25 cellular contexts compared by ENCODE assay signal in genomic region chr7:99729501-99730261, GRCh38. TPM values are rescaled to one million over a fixed set of nuclear protein-coding genes. Genes with fewer than 3 reads are reported as not detected.
DNase-seq lines count a peak whose midpoint lies in the region; ATAC-seq, FAIRE-seq and TF ChIP-seq lines count a peak whose summit lies in the region.
"Had no signal": no experiment of that assay in that cellular context is flagged by ENCODE, and none has a peak within 500 bp of the region (broad histone marks: within the 10 kb centered on the region; RNA-seq: fewer than 3 reads in every experiment).

No MANE protein-coding gene starts in this region.

- no peaks in the 10 kb centered on the region for H3K27me3 Mint-ChIP-seq in activated T-helper 2 cell treated with anti-CD3 and anti-CD28 coated beads, Interferon-gamma antibody, Interleukin-2, Interleukin-4, amounts not matched to agents 10 μg/mL and 5 μg/mL and 100 μg/mL, durations not matched to agents 14 hours and 24 hours and 36 hours (ENCODE audit: low read depth)
- H3K27me3 Mint-ChIP-seq: activated CD4-positive, alpha-beta T cell treated with anti-CD3 and anti-CD28 coated beads, Interleukin-2, amount 10 ng/mL, durations not matched to agents 24 days and 14 days; activated naive CD8-positive, alpha-beta T cell; CD4-positive, alpha-beta memory T cell had no signal

- peak in 1 of 2 experiments; percentile 76 for TF ChIP-seq EP300 in HepG2 (IDR thresholded peaks at IDR 0.05; ENCODE audit: low read depth in 2 of 2, low read length in 2 of 2)
- peak; percentile 34; the same call in 1 of the 2 replicates for TF ChIP-seq EP300 in HepG2 (CRISPR knock-in tag; IDR thresholded peaks at IDR 0.05; ENCODE audit: borderline replicate concordance)

- H3K27me3 ChIP-seq in HepG2 (ENCODE audit: control insufficient read depth in 1 of 2, insufficient read depth in 2 of 2, low read length in 2 of 2) = no peaks in the 10 kb centered on the region
- H3K27me3 ChIP-seq: heart left ventricle had no signal

- intact Hi-C loops in HepG2 (cut with micrococcal nuclease; ENCODE audit: unreplicated experiment) = loop anchor here (1.0 to 5.0 kb wide), 2 partner anchors 35 to 97 kb away; no protein-coding TSS in a partner anchor
- intact Hi-C loops in activated T-helper 2 cell treated with anti-CD3 and anti-CD28 coated beads, Interferon-gamma antibody, Interleukin-2, Interleukin-4, amounts not matched to agents 10 μg/mL and 5 μg/mL and 100 μg/mL, durations not matched to agents 14 hours and 24 hours and 36 hours (cut with micrococcal nuclease) = no loop called here

- BruUV-seq in HepG2 (replicated peaks; lab: Mats Ljungman, UMichigan) = no TSS peak

- TF ChIP-seq CTCF in AG10803 (conservative IDR thresholded peaks at IDR 0.05; ENCODE audit: low read length) (no peak), HepG2 (CRISPR knock-in tag; IDR thresholded peaks at IDR 0.05) (no peak)

- FAIRE-seq in HepG2 (lab: Jason Lieb, UNC) = peak; percentile 78
- FAIRE-seq: A204.1, GM12878 had no signal

- H3K9me3 ChIP-seq in HepG2 (ENCODE audit: low read length) = no peaks in the 10 kb centered on the region
- H3K9me3 ChIP-seq: heart left ventricle had no signal

- peak overlapping the region; percentile 55 for H3K9ac ChIP-seq in HepG2 (ENCODE audit: insufficient read depth, low read depth, low read length)

- 28% methylated on average over 5 of the region's 5 CpGs for WGBS in HepG2 (ENCODE audit: low lambda C conversion rate)

- no peaks in the 10 kb centered on the region for H3K9me3 Mint-ChIP-seq in activated T-helper 2 cell treated with anti-CD3 and anti-CD28 coated beads, Interferon-gamma antibody, Interleukin-2, Interleukin-4, amounts not matched to agents 10 μg/mL and 5 μg/mL and 100 μg/mL, durations not matched to agents 14 hours and 24 hours and 36 hours
- H3K9me3 Mint-ChIP-seq: activated CD4-positive, alpha-beta T cell treated with anti-CD3 and anti-CD28 coated beads, Interleukin-2, amount 10 ng/mL, durations not matched to agents 24 days and 14 days; CD4-positive, alpha-beta memory T cell; endodermal cell; nephron; T-helper 2 cell treated with Interferon-gamma antibody and Interleukin-4, amounts not matched to agents 5 μg/mL and 100 μg/mL, for 36 hours had no signal

- H3K36me3 Mint-ChIP-seq in activated T-helper 2 cell treated with anti-CD3 and anti-CD28 coated beads, Interferon-gamma antibody, Interleukin-2, Interleukin-4, amounts not matched to agents 10 μg/mL and 5 μg/mL and 100 μg/mL, durations not matched to agents 14 hours and 24 hours and 36 hours (ENCODE audit: low read depth) = no peaks in the 10 kb centered on the region
- H3K36me3 Mint-ChIP-seq: CD4-positive, alpha-beta memory T cell had no signal

- peaks cover 3% of the 10 kb centered on the region for H3K4me1 Mint-ChIP-seq in activated T-helper 2 cell treated with anti-CD3 and anti-CD28 coated beads, Interferon-gamma antibody, Interleukin-2, Interleukin-4, amounts not matched to agents 10 μg/mL and 5 μg/mL and 100 μg/mL, durations not matched to agents 14 hours and 24 hours and 36 hours (ENCODE audit: low read depth)
- H3K4me1 Mint-ChIP-seq: activated CD4-positive, alpha-beta T cell treated with anti-CD3 and anti-CD28 coated beads, Interleukin-2, amount 10 ng/mL, durations not matched to agents 24 days and 14 days; CD4-positive, alpha-beta memory T cell; endodermal cell had no signal

- peak overlapping the region; percentile 91 for H3K27ac ChIP-seq in HepG2 (ENCODE audit: extremely low read length, insufficient read depth, low read length)
- H3K27ac ChIP-seq: heart left ventricle had no signal

- no peaks in the 10 kb centered on the region for H3K36me3 ChIP-seq in HepG2 (replicated peaks in 1 of 2; ENCODE audit: control insufficient read depth in 1 of 2, insufficient read depth in 2 of 2, low read length in 2 of 2)
- H3K36me3 ChIP-seq: heart left ventricle had no signal

- no peak overlapping the region for H3K27ac Mint-ChIP-seq in activated T-helper 2 cell treated with anti-CD3 and anti-CD28 coated beads, Interferon-gamma antibody, Interleukin-2, Interleukin-4, amounts not matched to agents 10 μg/mL and 5 μg/mL and 100 μg/mL, durations not matched to agents 14 hours and 24 hours and 36 hours
- H3K27ac Mint-ChIP-seq: activated CD4-positive, alpha-beta T cell treated with anti-CD3 and anti-CD28 coated beads, Interleukin-2, amount 10 ng/mL, durations not matched to agents 24 days and 14 days; activated naive CD8-positive, alpha-beta T cell; CD4-positive, alpha-beta memory T cell; endodermal cell; T-helper 2 cell treated with Interferon-gamma antibody and Interleukin-4, amounts not matched to agents 5 μg/mL and 100 μg/mL, for 36 hours had no signal

- ATAC-seq in HepG2 = peak; percentile 83
- ATAC-seq: GM12878, heart left ventricle had no signal

- no peak; a peak in 1 of 4 replicates for TF ChIP-seq POLR2A in HepG2 (IDR thresholded peaks at IDR 0.05; ENCODE audit: insufficient read depth in 1 of 2, low read depth in 2 of 2, low read length in 2 of 2)

- TF ChIP-seq RAD21 in HepG2 (CRISPR knock-in tag; IDR thresholded peaks at IDR 0.05) = no peak

- peaks cover 65% of the 10 kb centered on the region for H3K4me1 ChIP-seq in HepG2 (ENCODE audit: insufficient read depth, low read length)
- H3K4me1 ChIP-seq: heart left ventricle had no signal

- peak overlapping the region; percentile 36 for H3K4me2 ChIP-seq in HepG2 (ENCODE audit: low read depth, low read length)

- CTCF ChIA-PET in HepG2 (lab: Yijun Ruan, JAX; ENCODE audit: low intra/inter-chr PET ratio, low total read pairs) = no interaction called here

- H4K20me1 ChIP-seq in HepG2 (ENCODE audit: insufficient read depth, low read length) = no peaks in the 10 kb centered on the region

- in situ Hi-C loops in HepG2 (cut with HindIII; ENCODE audit: extremely low pct_ligation_motif_present, low pct_unique_long_range_greater_than_20kb) = no loop called here

- POLR2A ChIA-PET in HepG2 (lab: Yijun Ruan, JAX) = interaction anchor here (0.6 to 4.5 kb wide), 6 partner anchors 9 to 190 kb away, joined by 3 to 26 read pairs (median 6); partner anchors contain the start of gene TRIM4

- H3K4me3 ChIP-seq in AG10803 (ENCODE audit: low read length) (no peak overlapping the region), HepG2 (replicated peaks in 1 of 3; ENCODE audit: insufficient read depth in 1 of 3, low read depth in 2 of 3, low read length in 3 of 3) (no peak overlapping the region)
- H3K4me3 ChIP-seq: GM12878, heart left ventricle had no signal

- DNase-seq in AG10803 (ENCODE audit: low read depth) (peak; percentile 34), NCI-H226 (peak; percentile 42), epidermal melanocyte (ENCODE audit: insufficient read length, low spot score) (peak; percentile 26), HepG2 (ENCODE audit: low spot score) (peak; percentile 94), amygdala (lab: John Stamatoyannopoulos, UW) (no peak), midbrain (lab: John Stamatoyannopoulos, UW) (no peak)
- no peak for DNase-seq in activated T-helper 2 cell treated with anti-CD3 and anti-CD28 coated beads, Interferon-gamma antibody, Interleukin-2, Interleukin-4, amounts not matched to agents 10 μg/mL and 5 μg/mL and 100 μg/mL, durations not matched to agents 14 hours and 24 hours and 36 hours (ENCODE audit: low spot score)
- DNase-seq in activated CD4-positive, alpha-beta T cell treated with anti-CD3 and anti-CD28 coated beads for 1 hour = no peak
- DNase-seq: activated CD4-positive, alpha-beta T cell treated with anti-CD3 and anti-CD28 coated beads, Interleukin-2, amount 10 ng/mL, durations not matched to agents 24 days and 14 days; CD4-positive, alpha-beta memory T cell; central memory CD4-positive, alpha-beta T cell; endodermal cell; HCEC 1CT; heart left ventricle; NCI-H2081 treated with DMSO at 0.1 percent for 48 hours; retina; Right ventricle myocardium superior; stimulated activated CD4-positive, alpha-beta T cell treated with anti-CD3 and anti-CD28 coated beads, Interleukin-1b, Interleukin-23, amount 100 ng/mL, for 48 hours had no signal

- no peak overlapping the region for H3K4me3 Mint-ChIP-seq in activated T-helper 2 cell treated with anti-CD3 and anti-CD28 coated beads, Interferon-gamma antibody, Interleukin-2, Interleukin-4, amounts not matched to agents 10 μg/mL and 5 μg/mL and 100 μg/mL, durations not matched to agents 14 hours and 24 hours and 36 hours (ENCODE audit: low read depth)
- H3K4me3 Mint-ChIP-seq: activated CD4-positive, alpha-beta T cell treated with anti-CD3 and anti-CD28 coated beads, Interleukin-2, amount 10 ng/mL, durations not matched to agents 24 days and 14 days; activated naive CD8-positive, alpha-beta T cell; CD4-positive, alpha-beta memory T cell; endodermal cell; nephron; T-helper 2 cell treated with Interferon-gamma antibody and Interleukin-4, amounts not matched to agents 5 μg/mL and 100 μg/mL, for 36 hours had no signal

- H2AFZ ChIP-seq in HepG2 (ENCODE audit: low read length) = no peak overlapping the region

- H3K79me2 ChIP-seq in HepG2 (ENCODE audit: insufficient read depth, low read length) = no peaks in the 10 kb centered on the region

RNA-seq across cellular contexts. Expression of gene CYP3A7, which starts 5.3 kb away (rescaled TPM):
- total RNA-seq in HepG2 (2016; rRNA removed; fragmentation: Illumina TruSeq; extraction: Trizol) = 6.4 and 6.6 TPM in 2 replicates
- 1.1 and 1.4 TPM in 2 replicates for total RNA-seq in HepG2 (2016; cell fraction: cytosol; rRNA removed; fragmentation: Illumina TruSeq; extraction: Trizol; ENCODE audit: low read depth)
- 5.7 and 6.4 TPM in 2 replicates for total RNA-seq in HepG2 (2016; cell fraction: insoluble cytoplasmic fraction; rRNA removed; fragmentation: Illumina TruSeq; extraction: Trizol)
- 2.3 and 2.5 TPM in 2 replicates for total RNA-seq in HepG2 (2016; cell fraction: membrane; rRNA removed; fragmentation: Illumina TruSeq; extraction: Trizol)
- 6.7 and 7.7 TPM in 2 replicates for total RNA-seq in HepG2 (2016; cell fraction: nucleus; rRNA removed; fragmentation: Illumina TruSeq; extraction: Trizol)
- polyA plus RNA-seq in HepG2 (2011; rRNA removed) = 5.7 and 5.8 TPM in 2 replicates
- 1.5 and 3.1 TPM in 2 replicates for polyA plus RNA-seq in HepG2 (2011; cell fraction: cytosol; rRNA removed)
- polyA plus RNA-seq in HepG2 (2011; cell fraction: nucleus; rRNA removed) = 5.9 and 6.8 TPM in 2 replicates
- polyA plus RNA-seq in HepG2 (2012) = 10.4 and 10.9 TPM in 2 replicates
- polyA plus RNA-seq in HepG2 (2016; cell fraction: cytosol; fragmentation: Illumina TruSeq; extraction: Trizol; ENCODE audit: low read depth) = 0.79 and 0.80 TPM in 2 replicates
- polyA plus RNA-seq in HepG2 (2016; cell fraction: insoluble cytoplasmic fraction; fragmentation: Illumina TruSeq; extraction: Trizol; ENCODE audit: low read depth) = 5.8 and 6.0 TPM in 2 replicates
- polyA plus RNA-seq in HepG2 (2016; cell fraction: membrane; fragmentation: Illumina TruSeq; extraction: Trizol; ENCODE audit: low read depth) = 1.9 and 2.2 TPM in 2 replicates
- polyA plus RNA-seq in HepG2 (2016; cell fraction: nucleus; fragmentation: Illumina TruSeq; extraction: Trizol; ENCODE audit: insufficient read depth, low read depth) = 7.5 and 7.8 TPM in 2 replicates
- 0.38 TPM in 1 of 2 replicates, not detected in the other for polyA minus RNA-seq in HepG2 (2011; rRNA and poly(A)+ RNA removed; ENCODE audit: low replicate concordance)
- 1.8 and 1.9 TPM in 2 replicates for polyA minus RNA-seq in HepG2 (2011; cell fraction: cytosol; rRNA and poly(A)+ RNA removed)
- polyA minus RNA-seq in HepG2 (2011; cell fraction: nucleus; rRNA and poly(A)+ RNA removed) = 5.2 and 8.2 TPM in 2 replicates
- total RNA-seq in activated T-helper 2 cell treated with anti-CD3 and anti-CD28 coated beads, Interferon-gamma antibody, Interleukin-2, Interleukin-4, amounts not matched to agents 10 μg/mL and 5 μg/mL and 100 μg/mL, durations not matched to agents 14 hours and 24 hours and 36 hours = not detected in 2 replicates
- total RNA-seq: activated CD4-positive, alpha-beta T cell treated with anti-CD3 and anti-CD28 coated beads, Interleukin-2, amount 10 ng/mL, durations not matched to agents 24 days and 14 days; CD4-positive, alpha-beta memory T cell; endodermal cell; heart left ventricle; LHCN-M2; Right ventricle myocardium superior; temporal lobe had no signal
- polyA plus RNA-seq: heart left ventricle had no signal

RNA-seq across cellular contexts. Expression of gene CYP3A5, which starts 49.9 kb away (rescaled TPM):
- 1.7 and 5.7 TPM in 2 replicates for total RNA-seq in HepG2 (2016; rRNA removed; fragmentation: Illumina TruSeq; extraction: Trizol)
- total RNA-seq in HepG2 (2016; cell fraction: cytosol; rRNA removed; fragmentation: Illumina TruSeq; extraction: Trizol; ENCODE audit: low read depth) = 0.88 and 1.1 TPM in 2 replicates
- total RNA-seq in HepG2 (2016; cell fraction: insoluble cytoplasmic fraction; rRNA removed; fragmentation: Illumina TruSeq; extraction: Trizol) = 1.5 and 4.8 TPM in 2 replicates
- 1.1 and 1.4 TPM in 2 replicates for total RNA-seq in HepG2 (2016; cell fraction: membrane; rRNA removed; fragmentation: Illumina TruSeq; extraction: Trizol)
- 11.9 and 12.6 TPM in 2 replicates for total RNA-seq in HepG2 (2016; cell fraction: nucleus; rRNA removed; fragmentation: Illumina TruSeq; extraction: Trizol)
- polyA plus RNA-seq in HepG2 (2011; rRNA removed) = 9.3 and 9.6 TPM in 2 replicates
- polyA plus RNA-seq in HepG2 (2011; cell fraction: cytosol; rRNA removed) = 2.2 and 3.8 TPM in 2 replicates
- 33.5 and 37.7 TPM in 2 replicates for polyA plus RNA-seq in HepG2 (2011; cell fraction: nucleus; rRNA removed)
- polyA plus RNA-seq in HepG2 (2012) = 11.9 and 12.8 TPM in 2 replicates
- 0.24 and 0.85 TPM in 2 replicates for polyA plus RNA-seq in HepG2 (2016; cell fraction: cytosol; fragmentation: Illumina TruSeq; extraction: Trizol; ENCODE audit: low read depth)
- 1.4 and 1.9 TPM in 2 replicates for polyA plus RNA-seq in HepG2 (2016; cell fraction: insoluble cytoplasmic fraction; fragmentation: Illumina TruSeq; extraction: Trizol; ENCODE audit: low read depth)
- 0.49 and 0.56 TPM in 2 replicates for polyA plus RNA-seq in HepG2 (2016; cell fraction: membrane; fragmentation: Illumina TruSeq; extraction: Trizol; ENCODE audit: low read depth)
- 9.0 and 11.5 TPM in 2 replicates for polyA plus RNA-seq in HepG2 (2016; cell fraction: nucleus; fragmentation: Illumina TruSeq; extraction: Trizol; ENCODE audit: insufficient read depth, low read depth)
- polyA minus RNA-seq in HepG2 (2011; rRNA and poly(A)+ RNA removed; ENCODE audit: low replicate concordance) = 0.07 and 10.0 TPM in 2 replicates
- 1.8 and 4.5 TPM in 2 replicates for polyA minus RNA-seq in HepG2 (2011; cell fraction: cytosol; rRNA and poly(A)+ RNA removed)
- 72.4 and 84.9 TPM in 2 replicates for polyA minus RNA-seq in HepG2 (2011; cell fraction: nucleus; rRNA and poly(A)+ RNA removed)
- not detected in 2 replicates for total RNA-seq in activated T-helper 2 cell treated with anti-CD3 and anti-CD28 coated beads, Interferon-gamma antibody, Interleukin-2, Interleukin-4, amounts not matched to agents 10 μg/mL and 5 μg/mL and 100 μg/mL, durations not matched to agents 14 hours and 24 hours and 36 hours
- total RNA-seq: activated CD4-positive, alpha-beta T cell treated with anti-CD3 and anti-CD28 coated beads, Interleukin-2, amount 10 ng/mL, durations not matched to agents 24 days and 14 days; CD4-positive, alpha-beta memory T cell; LHCN-M2; Right ventricle myocardium superior had no signal

RNA-seq across cellular contexts. Expression of gene CYP3A4, which starts 54.3 kb away (rescaled TPM):
- total RNA-seq in HepG2 (2016; rRNA removed; fragmentation: Illumina TruSeq; extraction: Trizol) = 0.11 and 0.35 TPM in 2 replicates
- 0.09 TPM in 1 of 2 replicates, not detected in the other for total RNA-seq in HepG2 (2016; cell fraction: cytosol; rRNA removed; fragmentation: Illumina TruSeq; extraction: Trizol; ENCODE audit: low read depth)
- total RNA-seq in HepG2 (2016; cell fraction: insoluble cytoplasmic fraction; rRNA removed; fragmentation: Illumina TruSeq; extraction: Trizol) = 0.17 and 0.18 TPM in 2 replicates
- 0.25 and 0.28 TPM in 2 replicates for total RNA-seq in HepG2 (2016; cell fraction: membrane; rRNA removed; fragmentation: Illumina TruSeq; extraction: Trizol)
- total RNA-seq in HepG2 (2016; cell fraction: nucleus; rRNA removed; fragmentation: Illumina TruSeq; extraction: Trizol) = 0.53 TPM in 1 of 2 replicates, not detected in the other
- polyA plus RNA-seq in HepG2 (2011; rRNA removed) = 0.07 and 0.24 TPM in 2 replicates
- 0.07 and 0.10 TPM in 2 replicates for polyA plus RNA-seq in HepG2 (2011; cell fraction: cytosol; rRNA removed)
- 0.13 and 0.28 TPM in 2 replicates for polyA plus RNA-seq in HepG2 (2011; cell fraction: nucleus; rRNA removed)
- polyA plus RNA-seq in HepG2 (2012) = 0.32 and 0.55 TPM in 2 replicates
- 0.09 TPM in 1 of 2 replicates, not detected in the other for polyA plus RNA-seq in HepG2 (2016; cell fraction: cytosol; fragmentation: Illumina TruSeq; extraction: Trizol; ENCODE audit: low read depth)
- polyA plus RNA-seq in HepG2 (2016; cell fraction: insoluble cytoplasmic fraction; fragmentation: Illumina TruSeq; extraction: Trizol; ENCODE audit: low read depth) = 0.21 and 0.24 TPM in 2 replicates
- 0.07 and 0.09 TPM in 2 replicates for polyA plus RNA-seq in HepG2 (2016; cell fraction: membrane; fragmentation: Illumina TruSeq; extraction: Trizol; ENCODE audit: low read depth)
- 0.31 and 0.35 TPM in 2 replicates for polyA plus RNA-seq in HepG2 (2016; cell fraction: nucleus; fragmentation: Illumina TruSeq; extraction: Trizol; ENCODE audit: insufficient read depth, low read depth)
- 0.08 TPM in 1 of 2 replicates, not detected in the other for polyA minus RNA-seq in HepG2 (2011; rRNA and poly(A)+ RNA removed; ENCODE audit: low replicate concordance)
- not detected in 2 replicates for polyA minus RNA-seq in HepG2 (2011; cell fraction: cytosol; rRNA and poly(A)+ RNA removed)
- polyA minus RNA-seq in HepG2 (2011; cell fraction: nucleus; rRNA and poly(A)+ RNA removed) = 0.75 TPM in 1 of 2 replicates, not detected in the other
- not detected in 2 replicates for total RNA-seq in activated T-helper 2 cell treated with anti-CD3 and anti-CD28 coated beads, Interferon-gamma antibody, Interleukin-2, Interleukin-4, amounts not matched to agents 10 μg/mL and 5 μg/mL and 100 μg/mL, durations not matched to agents 14 hours and 24 hours and 36 hours
- total RNA-seq: activated CD4-positive, alpha-beta T cell treated with anti-CD3 and anti-CD28 coated beads, Interleukin-2, amount 10 ng/mL, durations not matched to agents 24 days and 14 days; CD4-positive, alpha-beta memory T cell; LHCN-M2; temporal lobe had no signal
- polyA plus RNA-seq: CD4-positive, alpha-beta memory T cell had no signal

Comparison
In these comparisons a context has a peak if more than half of its experiments do, and no peak if none do; other contexts are left out.
1. DNase-seq: peak in AG10803 (single experiment), NCI-H226 (single experiment), epidermal melanocyte (single experiment) and HepG2 (single experiment); none in activated T-helper 2 cell treated with anti-CD3 and anti-CD28 coated beads, Interferon-gamma antibody, Interleukin-2, Interleukin-4, amounts not matched to agents 10 μg/mL and 5 μg/mL and 100 μg/mL, durations not matched to agents 14 hours and 24 hours and 36 hours (single experiment), activated CD4-positive, alpha-beta T cell treated with anti-CD3 and anti-CD28 coated beads for 1 hour (single experiment), amygdala (0 of 56) and midbrain (single experiment).